1 cellular context compared by ENCODE assay signal in the genomic region with DNA sequence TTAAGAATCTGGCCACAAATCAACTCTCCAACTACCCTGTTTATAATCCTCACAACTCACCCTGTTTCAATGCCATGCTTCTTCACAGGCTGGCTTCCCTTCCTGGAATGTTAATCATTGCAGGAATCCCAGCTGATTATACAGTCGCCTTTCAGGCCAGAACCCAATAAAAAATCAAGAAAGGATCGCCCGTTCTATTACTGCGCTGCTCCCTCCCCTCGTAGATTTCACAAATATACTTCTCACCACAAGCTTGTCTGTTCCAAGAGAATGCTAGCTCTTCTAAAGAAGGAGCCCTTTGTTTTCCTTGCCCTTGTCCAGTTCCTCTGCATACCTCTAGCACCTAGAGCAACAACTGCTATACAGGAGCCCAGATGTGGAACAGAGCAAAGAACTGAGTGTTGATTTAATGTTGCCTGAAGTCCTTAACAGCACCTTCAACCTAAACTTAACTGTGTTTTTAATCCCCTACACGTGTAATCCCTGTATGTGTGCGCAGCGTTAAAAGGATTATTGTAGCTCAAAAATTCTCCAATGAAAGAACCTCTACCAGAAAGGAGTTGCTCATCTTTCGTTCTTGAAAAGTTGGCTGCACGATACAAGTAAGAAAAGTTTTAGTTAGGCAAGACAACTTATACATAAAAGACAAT.
TF ChIP-seq lines count a peak whose summit lies in the region.

No MANE protein-coding gene starts in this region.

TF ChIP-seq in GM12878, 131 proteins besides CTCF, POLR2A, EP300 and RAD21 (continued from another document):
- TF ChIP-seq, protein P1, sequence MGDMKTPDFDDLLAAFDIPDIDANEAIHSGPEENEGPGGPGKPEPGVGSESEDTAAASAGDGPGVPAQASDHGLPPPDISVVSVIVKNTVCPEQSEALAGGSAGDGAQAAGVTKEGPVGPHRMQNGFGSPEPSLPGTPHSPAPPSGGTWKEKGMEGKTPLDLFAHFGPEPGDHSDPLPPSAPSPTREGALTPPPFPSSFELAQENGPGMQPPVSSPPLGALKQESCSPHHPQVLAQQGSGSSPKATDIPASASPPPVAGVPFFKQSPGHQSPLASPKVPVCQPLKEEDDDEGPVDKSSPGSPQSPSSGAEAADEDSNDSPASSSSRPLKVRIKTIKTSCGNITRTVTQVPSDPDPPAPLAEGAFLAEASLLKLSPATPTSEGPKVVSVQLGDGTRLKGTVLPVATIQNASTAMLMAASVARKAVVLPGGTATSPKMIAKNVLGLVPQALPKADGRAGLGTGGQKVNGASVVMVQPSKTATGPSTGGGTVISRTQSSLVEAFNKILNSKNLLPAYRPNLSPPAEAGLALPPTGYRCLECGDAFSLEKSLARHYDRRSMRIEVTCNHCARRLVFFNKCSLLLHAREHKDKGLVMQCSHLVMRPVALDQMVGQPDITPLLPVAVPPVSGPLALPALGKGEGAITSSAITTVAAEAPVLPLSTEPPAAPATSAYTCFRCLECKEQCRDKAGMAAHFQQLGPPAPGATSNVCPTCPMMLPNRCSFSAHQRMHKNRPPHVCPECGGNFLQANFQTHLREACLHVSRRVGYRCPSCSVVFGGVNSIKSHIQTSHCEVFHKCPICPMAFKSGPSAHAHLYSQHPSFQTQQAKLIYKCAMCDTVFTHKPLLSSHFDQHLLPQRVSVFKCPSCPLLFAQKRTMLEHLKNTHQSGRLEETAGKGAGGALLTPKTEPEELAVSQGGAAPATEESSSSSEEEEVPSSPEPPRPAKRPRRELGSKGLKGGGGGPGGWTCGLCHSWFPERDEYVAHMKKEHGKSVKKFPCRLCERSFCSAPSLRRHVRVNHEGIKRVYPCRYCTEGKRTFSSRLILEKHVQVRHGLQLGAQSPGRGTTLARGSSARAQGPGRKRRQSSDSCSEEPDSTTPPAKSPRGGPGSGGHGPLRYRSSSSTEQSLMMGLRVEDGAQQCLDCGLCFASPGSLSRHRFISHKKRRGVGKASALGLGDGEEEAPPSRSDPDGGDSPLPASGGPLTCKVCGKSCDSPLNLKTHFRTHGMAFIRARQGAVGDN (IDR thresholded peaks at IDR 0.05) = no peak
- TF ChIP-seq DPF2 (IDR thresholded peaks at IDR 0.05) (no peak), PAX5 (IDR thresholded peaks at IDR 0.05; ENCODE audit: borderline replicate concordance, low read depth, low read length) (no peak), SP1 (IDR thresholded peaks at IDR 0.05; ENCODE audit: low read depth, low read length) (no peak), RFX5 (IDR thresholded peaks at IDR 0.05; ENCODE audit: low read depth, low read length) (no peak)
- TF ChIP-seq, protein P2, sequence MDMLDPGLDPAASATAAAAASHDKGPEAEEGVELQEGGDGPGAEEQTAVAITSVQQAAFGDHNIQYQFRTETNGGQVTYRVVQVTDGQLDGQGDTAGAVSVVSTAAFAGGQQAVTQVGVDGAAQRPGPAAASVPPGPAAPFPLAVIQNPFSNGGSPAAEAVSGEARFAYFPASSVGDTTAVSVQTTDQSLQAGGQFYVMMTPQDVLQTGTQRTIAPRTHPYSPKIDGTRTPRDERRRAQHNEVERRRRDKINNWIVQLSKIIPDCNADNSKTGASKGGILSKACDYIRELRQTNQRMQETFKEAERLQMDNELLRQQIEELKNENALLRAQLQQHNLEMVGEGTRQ (IDR thresholded peaks at IDR 0.05; ENCODE audit: borderline replicate concordance, low read depth, low read length) = no peak
- TF ChIP-seq, protein P3, sequence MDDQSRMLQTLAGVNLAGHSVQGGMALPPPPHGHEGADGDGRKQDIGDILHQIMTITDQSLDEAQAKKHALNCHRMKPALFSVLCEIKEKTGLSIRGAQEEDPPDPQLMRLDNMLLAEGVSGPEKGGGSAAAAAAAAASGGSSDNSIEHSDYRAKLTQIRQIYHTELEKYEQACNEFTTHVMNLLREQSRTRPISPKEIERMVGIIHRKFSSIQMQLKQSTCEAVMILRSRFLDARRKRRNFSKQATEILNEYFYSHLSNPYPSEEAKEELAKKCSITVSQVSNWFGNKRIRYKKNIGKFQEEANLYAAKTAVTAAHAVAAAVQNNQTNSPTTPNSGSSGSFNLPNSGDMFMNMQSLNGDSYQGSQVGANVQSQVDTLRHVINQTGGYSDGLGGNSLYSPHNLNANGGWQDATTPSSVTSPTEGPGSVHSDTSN (IDR thresholded peaks at IDR 0.05; ENCODE audit: insufficient replicate concordance, low read depth, low read length) = no peak
TF ChIP-seq in GM12878: peak in this region for 0.
